Comparison of ENCODE assay signal across 29 cellular contexts in genomic region chr3:36456784-36457183, GRCh38.
"Had no signal": no experiment of that assay in that cellular context is flagged by ENCODE, and none has a peak within 500 bp of the region (broad histone marks: within the 10 kb centered on the region; RNA-seq: fewer than 3 reads in every experiment).

No MANE protein-coding gene starts in this region.

- H3K4me1 ChIP-seq: suprapubic skin, testis, thyroid gland, tibial nerve, transverse colon, uterus, vagina had no signal

- H3K9me3 Mint-ChIP-seq: stimulated activated memory B cell treated with anti-CD40 and anti-IgM and Interleukin-4, amounts not matched to agents 10 μg/mL and 1 μg/mL and 100 μg/mL, for 72 hours; stimulated activated naive B cell treated with anti-CD40 and anti-IgM and Interleukin-4, amounts not matched to agents 10 μg/mL and 1 μg/mL and 100 μg/mL, for 72 hours; stimulated activated naive CD8-positive, alpha-beta T cell treated with anti-CD3 and anti-CD28 coated beads, Interleukin-15, amount 100 ng/mL, for 72 hours; stimulated activated naive CD8-positive, alpha-beta T cell treated with anti-CD3 and anti-CD28 coated beads, Interleukin-15, Interleukin-2, amounts not matched to agents 100 ng/mL and 50 ng/mL, for 24 hours; type B pancreatic cell had no signal

- H3K27me3 ChIP-seq: stomach, suprapubic skin, testis, thyroid gland, tibial artery, tibial nerve, transverse colon, upper lobe of left lung, upper lobe of right lung, uterus, vagina had no signal

- H3K27me3 Mint-ChIP-seq: stimulated activated naive B cell treated with anti-CD40 and anti-IgM and Interleukin-4, amounts not matched to agents 10 μg/mL and 1 μg/mL and 100 μg/mL, for 72 hours; type B pancreatic cell had no signal

- H3K27ac ChIP-seq: stomach, suprapubic skin, testis, thyroid gland, tibial nerve, transverse colon, upper lobe of left lung, upper lobe of right lung, uterus, vagina had no signal

- H3K4me3 Mint-ChIP-seq: stimulated activated effector memory CD8-positive, alpha-beta T cell treated with anti-CD3 and anti-CD28 coated beads, Interleukin-12 subunit alpha, Interleukin-12 subunit beta, amount 100 ng/mL, for 72 hours; stimulated activated memory B cell treated with anti-CD40 and anti-IgM and Interleukin-4, amounts not matched to agents 10 μg/mL and 1 μg/mL and 100 μg/mL, for 72 hours; stimulated activated naive B cell treated with anti-CD40 and anti-IgM and Interleukin-4, amounts not matched to agents 10 μg/mL and 1 μg/mL and 100 μg/mL, for 72 hours; stimulated activated naive CD8-positive, alpha-beta T cell treated with anti-CD3 and anti-CD28 coated beads, Interleukin-15, amount 100 ng/mL, for 72 hours; stimulated activated naive CD8-positive, alpha-beta T cell treated with anti-CD3 and anti-CD28 coated beads, Interleukin-15, Interleukin-2, amounts not matched to agents 100 ng/mL and 50 ng/mL, for 24 hours; type B pancreatic cell had no signal

- H3K4me1 Mint-ChIP-seq: stimulated activated effector memory CD8-positive, alpha-beta T cell treated with anti-CD3 and anti-CD28 coated beads, Interleukin-12 subunit alpha, Interleukin-12 subunit beta, amount 100 ng/mL, for 72 hours; stimulated activated memory B cell treated with anti-CD40 and anti-IgM and Interleukin-4, amounts not matched to agents 10 μg/mL and 1 μg/mL and 100 μg/mL, for 72 hours; stimulated activated naive B cell treated with anti-CD40 and anti-IgM and Interleukin-4, amounts not matched to agents 10 μg/mL and 1 μg/mL and 100 μg/mL, for 72 hours; stimulated activated naive CD8-positive, alpha-beta T cell treated with anti-CD3 and anti-CD28 coated beads, Interleukin-15, amount 100 ng/mL, for 72 hours had no signal

- H3K4me3 ChIP-seq: stomach, suprapubic skin, testis, thoracic aorta, thyroid gland, tibial artery, tibial nerve, transverse colon, upper lobe of left lung, upper lobe of right lung, uterus, vagina had no signal

- H3K36me3 ChIP-seq: stomach, suprapubic skin, thoracic aorta, thyroid gland, tibial artery, tibial nerve, transverse colon, upper lobe of left lung, upper lobe of right lung, uterus, vagina had no signal

- H3K36me3 Mint-ChIP-seq: stimulated activated effector memory CD8-positive, alpha-beta T cell treated with anti-CD3 and anti-CD28 coated beads, Interleukin-12 subunit alpha, Interleukin-12 subunit beta, amount 100 ng/mL, for 72 hours; stimulated activated memory B cell treated with anti-CD40 and anti-IgM and Interleukin-4, amounts not matched to agents 10 μg/mL and 1 μg/mL and 100 μg/mL, for 72 hours; stimulated activated naive B cell treated with anti-CD40 and anti-IgM and Interleukin-4, amounts not matched to agents 10 μg/mL and 1 μg/mL and 100 μg/mL, for 72 hours had no signal

- H3K27ac Mint-ChIP-seq: stimulated activated effector memory CD8-positive, alpha-beta T cell treated with anti-CD3 and anti-CD28 coated beads, Interleukin-12 subunit alpha, Interleukin-12 subunit beta, amount 100 ng/mL, for 72 hours; stimulated activated memory B cell treated with anti-CD40 and anti-IgM and Interleukin-4, amounts not matched to agents 10 μg/mL and 1 μg/mL and 100 μg/mL, for 72 hours; stimulated activated naive B cell treated with anti-CD40 and anti-IgM and Interleukin-4, amounts not matched to agents 10 μg/mL and 1 μg/mL and 100 μg/mL, for 72 hours; stimulated activated naive CD8-positive, alpha-beta T cell treated with anti-CD3 and anti-CD28 coated beads, Interleukin-15, amount 100 ng/mL, for 72 hours; stimulated activated naive CD8-positive, alpha-beta T cell treated with anti-CD3 and anti-CD28 coated beads, Interleukin-15, Interleukin-2, amounts not matched to agents 100 ng/mL and 50 ng/mL, for 24 hours; type B pancreatic cell had no signal

- ATAC-seq: stimulated activated effector memory CD8-positive, alpha-beta T cell treated with anti-CD3 and anti-CD28 coated beads, Interleukin-12 subunit alpha, Interleukin-12 subunit beta, amount 100 ng/mL, for 72 hours; stimulated activated memory B cell treated with anti-CD40 and anti-IgM and Interleukin-4, amounts not matched to agents 10 μg/mL and 1 μg/mL and 100 μg/mL, for 72 hours; stimulated activated naive B cell treated with anti-CD40 and anti-IgM and Interleukin-4, amounts not matched to agents 10 μg/mL and 1 μg/mL and 100 μg/mL, for 72 hours; stimulated activated naive CD8-positive, alpha-beta T cell treated with anti-CD3 and anti-CD28 coated beads, Interleukin-15, amount 100 ng/mL, for 72 hours; stimulated activated naive CD8-positive, alpha-beta T cell treated with anti-CD3 and anti-CD28 coated beads, Interleukin-15, Interleukin-2, amounts not matched to agents 100 U/mL and 50 U/mL, for 24 hours; upper lobe of right lung had no signal

- H3K9me3 ChIP-seq: stomach, suprapubic skin, testis, thoracic aorta, thyroid gland, tibial artery, tibial nerve, transverse colon, upper lobe of left lung, upper lobe of right lung, uterus, vagina had no signal

- FAIRE-seq: urothelium cell line had no signal

- DNase-seq: stimulated activated CD4-positive, alpha-beta T cell treated with anti-CD3 and anti-CD28 coated beads, Interleukin-2, amount 100 ng/mL, for 48 hours; stimulated activated CD4-positive, alpha-beta T cell treated with anti-CD3 and anti-CD28 coated beads, Interleukin-4, amount 100 ng/mL, for 1 hour; stimulated activated CD4-positive, alpha-beta T cell treated with anti-CD3 and anti-CD28 coated beads, Interleukin-4, amount 100 ng/mL, for 24 hours; stimulated activated CD4-positive, alpha-beta T cell treated with anti-CD3 and anti-CD28 coated beads, Interleukin-4, amount 100 ng/mL, for 4 hours; stimulated activated CD8-positive, alpha-beta memory T cell treated with anti-CD3 and anti-CD28 coated beads, Interleukin-4, amount 100 ng/mL, for 48 hours; stimulated activated naive B cell treated with anti-CD40 and anti-IgM and Interleukin-4, amounts not matched to agents 10 μg/mL and 1 μg/mL and 100 μg/mL, for 72 hours; stimulated activated naive CD4-positive, alpha-beta T cell; stimulated activated naive CD4-positive, alpha-beta T cell treated with Interleukin-2 at 50 U/mL for 16 hours; stimulated activated naive CD8-positive, alpha-beta T cell treated with anti-CD3 and anti-CD28 coated beads, Interleukin-15, amount 100 ng/mL, for 72 hours; stimulated activated naive CD8-positive, alpha-beta T cell treated with anti-CD3 and anti-CD28 coated beads, Interleukin-15, Interleukin-2, amounts not matched to agents 100 U/mL and 50 U/mL, for 24 hours; stomach; substantia nigra; testis; thyroid gland; tibial artery; transverse colon; trophoblast cell; upper lobe of left lung; upper lobe of right lung; uterus had no signal
